In the genomic region with DNA sequence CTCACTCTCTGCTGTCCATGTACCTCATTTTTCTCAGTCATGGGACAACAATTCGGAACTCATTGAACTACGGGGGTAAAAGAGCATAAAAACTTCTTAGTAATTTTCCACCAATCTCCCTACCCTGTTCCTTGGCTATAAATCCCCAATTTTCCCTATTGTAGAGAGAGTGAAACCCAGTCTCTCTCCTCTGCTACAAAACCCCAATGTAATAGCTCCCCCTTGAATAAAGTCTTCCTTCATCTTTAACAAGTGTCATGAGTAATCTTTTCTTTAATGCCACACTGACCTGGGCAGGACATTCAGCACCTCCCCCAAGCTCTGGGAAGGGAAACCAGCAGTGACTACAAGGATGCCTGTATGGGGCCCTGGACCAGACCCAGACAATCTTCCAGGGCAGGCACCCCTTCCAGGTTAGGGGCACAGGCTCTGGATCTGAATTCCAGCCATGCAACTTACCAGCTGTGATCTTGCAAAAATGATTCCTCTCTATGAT, we compare ENCODE assay signal across 9 cellular contexts. TPM values are rescaled to one million over a fixed set of nuclear protein-coding genes. Genes with fewer than 3 reads are reported as not detected.
DNase-seq lines count a peak whose midpoint lies in the region; ATAC-seq, FAIRE-seq and TF ChIP-seq lines count a peak whose summit lies in the region.
"Had no signal": no experiment of that assay in that cellular context is flagged by ENCODE, and none has a peak within 500 bp of the region (broad histone marks: within the 10 kb centered on the region; RNA-seq: fewer than 3 reads in every experiment).

No MANE protein-coding gene starts in this region.

- intact Hi-C loops in CD8-positive, alpha-beta T cell (cut with DNase I, micrococcal nuclease): loop anchor here in 1 of 2 experiments (5.0 kb wide), 1 partner anchor 1391 kb away; a partner anchor contains a TSS

- ATAC-seq in CD8-positive, alpha-beta T cell: no peak
- ATAC-seq in GM21717 (IDR thresholded peaks at IDR 0.05; ENCODE audit: unreplicated experiment): peak; percentile 15

- no peaks in the 10 kb centered on the region for H3K36me3 ChIP-seq in CD8-positive, alpha-beta T cell (ENCODE audit: insufficient read depth, low read length)
- no peaks in the 10 kb centered on the region for H3K36me3 ChIP-seq in skeletal muscle tissue (ENCODE audit: control insufficient read depth in 3 of 3, insufficient read depth in 3 of 3, low read length in 3 of 3)

- H3K27ac Mint-ChIP-seq in CD8-positive, alpha-beta T cell: peak overlapping the region; percentile 97

- H3K9me3 Mint-ChIP-seq in CD8-positive, alpha-beta T cell: no peaks in the 10 kb centered on the region

- H3K4me3 ChIP-seq in CD8-positive, alpha-beta T cell (ENCODE audit: low read depth, low read length): peak overlapping the region; percentile 52
- H3K4me3 ChIP-seq in epithelial cell of proximal tubule (ENCODE audit: low read depth, low read length) (peak overlapping the region; percentile 53), skeletal muscle tissue (ENCODE audit: low read length in 3 of 3) (peak overlapping the region; percentile 6 to 35 (median 25))

- FAIRE-seq in HTR-8/SVneo (lab: Jason Lieb, UNC): no peak

- no peaks in the 10 kb centered on the region for H3K27me3 Mint-ChIP-seq in CD8-positive, alpha-beta T cell (ENCODE audit: low read depth)

- no peak overlapping the region for H3K9ac ChIP-seq in skeletal muscle tissue (ENCODE audit: low read depth in 1 of 3, low read length in 3 of 3)

- H3K4me1 ChIP-seq in CD8-positive, alpha-beta T cell (ENCODE audit: insufficient read depth, low read length): peaks cover 14% of the 10 kb centered on the region
- H3K4me1 ChIP-seq in skeletal muscle tissue (ENCODE audit: control insufficient read depth in 3 of 3, insufficient read depth in 3 of 3, low read length in 3 of 3): no peaks in the 10 kb centered on the region

- H3K4me3 Mint-ChIP-seq in CD8-positive, alpha-beta T cell: peak overlapping the region; percentile 86
- H3K4me3 Mint-ChIP-seq: neural crest cell had no signal

- CTCF ChIA-PET in CD8-positive, alpha-beta T cell (lab: Charles Lee): interaction anchor here (1.0 to 6.8 kb wide), 9 partner anchors 10 to 873 kb away, joined by 3 to 72 read pairs (median 5); a partner anchor contains a TSS

- H3K27ac ChIP-seq in CD8-positive, alpha-beta T cell (ENCODE audit: low read depth, low read length): peak overlapping the region; percentile 64
- H3K27ac ChIP-seq in skeletal muscle tissue (ENCODE audit: low read depth, low read length): peak overlapping the region; percentile 49

- H3K36me3 Mint-ChIP-seq in CD8-positive, alpha-beta T cell: no peaks in the 10 kb centered on the region

- H3K27me3 ChIP-seq in CD8-positive, alpha-beta T cell (ENCODE audit: insufficient read depth, low read length): no peaks in the 10 kb centered on the region
- H3K27me3 ChIP-seq in skeletal muscle tissue (ENCODE audit: control insufficient read depth in 3 of 3, insufficient read depth in 3 of 3, low read length in 3 of 3): peaks cover 0 to 7% (median 3%) of the 10 kb centered on the region in 3 donors

- POLR2A ChIA-PET in CD8-positive, alpha-beta T cell (lab: Charles Lee): interaction anchor here (0.6 to 5.6 kb wide), 8 partner anchors 11 to 1031 kb away, joined by 3 to 159 read pairs (median 8); a partner anchor contains a TSS

- no peaks in the 10 kb centered on the region for H3K9me3 ChIP-seq in CD8-positive, alpha-beta T cell (ENCODE audit: low read length)
- no peaks in the 10 kb centered on the region for H3K9me3 ChIP-seq in skeletal muscle tissue (ENCODE audit: control insufficient read depth in 3 of 3, low read length in 3 of 3)

- TF ChIP-seq CTCF in CD8-positive, alpha-beta T cell (IDR thresholded peaks at IDR 0.05): no peak
- no peak for TF ChIP-seq CTCF in epithelial cell of proximal tubule (conservative IDR thresholded peaks at IDR 0.05; ENCODE audit: low read depth, low read length)

- H3K4me1 Mint-ChIP-seq in CD8-positive, alpha-beta T cell (ENCODE audit: low read depth): peaks cover 24% of the 10 kb centered on the region

- DNase-seq in CD8-positive, alpha-beta T cell: no peak
- peak; percentile 72 for DNase-seq in RPMI7951 (ENCODE audit: low read depth)
- DNase-seq in epithelial cell of proximal tubule (ENCODE audit: low read depth): peak; percentile 70
- DNase-seq in HTR-8/SVneo (ENCODE audit: insufficient read length, low spot score): no peak
- DNase-seq in stimulated activated CD4-positive, alpha-beta T cell treated with anti-CD3 and anti-CD28 coated beads, Interleukin-4, amount 100 ng/mL, for 24 hours: no peak
- DNase-seq in stimulated activated CD4-positive, alpha-beta T cell treated with anti-CD3 and anti-CD28 coated beads, Interleukin-4, amount 100 ng/mL, for 1 hour: no peak

RNA-seq across cellular contexts. Expression of a gene that starts 10.2 kb away (rescaled TPM):
- 1,000 to 10,000 TPM; 3,749 to 3,996 TPM for total RNA-seq in CD8-positive, alpha-beta T cell
- 43.2 and 47.6 TPM in 2 replicates for total RNA-seq in RPMI7951 (2014; rRNA removed; shearing (Covaris generic))
- total RNA-seq in epithelial cell of proximal tubule (59.0 and 86.7 TPM in 2 replicates), skeletal muscle tissue (100 TPM)

RNA-seq across cellular contexts. Expression of a gene that starts 33.7 kb away (rescaled TPM):
- total RNA-seq in CD8-positive, alpha-beta T cell: not detected
- not detected in 2 replicates for total RNA-seq in RPMI7951 (2014; rRNA removed; shearing (Covaris generic))
- total RNA-seq in epithelial cell of proximal tubule (not detected in 2 replicates), skeletal muscle tissue (not detected)
- total RNA-seq: neural crest cell had no signal

RNA-seq across cellular contexts. Expression of a gene that starts 54.1 kb away (rescaled TPM):
- not detected for total RNA-seq in CD8-positive, alpha-beta T cell
- total RNA-seq in RPMI7951 (2014; rRNA removed; shearing (Covaris generic)): 35.9 and 48.9 TPM in 2 replicates
- 20.8 and 88.8 TPM in 2 replicates for total RNA-seq in epithelial cell of proximal tubule
- 2.1 TPM for total RNA-seq in skeletal muscle tissue
- total RNA-seq: neural crest cell had no signal

RNA-seq across cellular contexts. Expression of a gene that starts 56.0 kb away (rescaled TPM):
- not detected for total RNA-seq in CD8-positive, alpha-beta T cell
- total RNA-seq in RPMI7951 (2014; rRNA removed; shearing (Covaris generic)): not detected in 2 replicates
- total RNA-seq in epithelial cell of proximal tubule (0.06 and 0.14 TPM in 2 replicates), skeletal muscle tissue (not detected)

Comparison
In these comparisons a context has a peak if more than half of its experiments do, and no peak if none do; other contexts are left out.
1. DNase-seq: peak in RPMI7951 (single experiment) and epithelial cell of proximal tubule (single experiment); none in CD8-positive, alpha-beta T cell (0 of 7), HTR-8/SVneo (single experiment), stimulated activated CD4-positive, alpha-beta T cell treated with anti-CD3 and anti-CD28 coated beads, Interleukin-4, amount 100 ng/mL, for 24 hours (single experiment) and stimulated activated CD4-positive, alpha-beta T cell treated with anti-CD3 and anti-CD28 coated beads, Interleukin-4, amount 100 ng/mL, for 1 hour (single experiment).
2. RNA of a gene that starts 10.2 kb away (total RNA-seq): 3,749 to 3,996 TPM in CD8-positive, alpha-beta T cell; 100 TPM in skeletal muscle tissue (single experiment), 59.0 to 86.7 TPM in epithelial cell of proximal tubule and 43.2 to 47.6 TPM in RPMI7951; every median in the first group is over 10 times any median in the second.
3. Peak in every context shown above with its lines, with median percentiles within 50 percentile points of each other: H3K4me3 ChIP-seq.